ENCODE assay signal across 16 cellular contexts in genomic region chr6:130218136-130218535, GRCh38. TPM values are rescaled to one million over a fixed set of nuclear protein-coding genes. Genes with fewer than 3 reads are reported as not detected.
DNase-seq lines count a peak whose midpoint lies in the region; ATAC-seq lines count a peak whose summit lies in the region.
"Had no signal": no experiment of that assay in that cellular context is flagged by ENCODE, and none has a peak within 500 bp of the region (broad histone marks: within the 10 kb centered on the region; RNA-seq: fewer than 3 reads in every experiment).

No MANE protein-coding gene starts in this region.

- CTCF ChIA-PET in activated CD8-positive, alpha-beta memory T cell treated with anti-CD3 and anti-CD28 coated beads, Interleukin-2, amount 10 ng/mL, durations not matched to agents 7 days and 5 days (lab: Charles Lee), result interaction anchor here (1.3 kb wide), 1 partner anchor 64 kb away, joined by 5 read pairs; no protein-coding TSS in a partner anchor
- CTCF ChIA-PET in CD8-positive, alpha-beta memory T cell (lab: Charles Lee), result no interaction called here

- H3K4me1 Mint-ChIP-seq in activated CD8-positive, alpha-beta memory T cell treated with anti-CD3 and anti-CD28 coated beads, Interleukin-2, amount 10 ng/mL, durations not matched to agents 7 days and 5 days, result peaks cover 62% of the 10 kb centered on the region
- H3K4me1 Mint-ChIP-seq in CD8-positive, alpha-beta memory T cell, result peaks cover 48 to 94% (median 93%) of the 10 kb centered on the region in 3 donors
- H3K4me1 Mint-ChIP-seq in central memory CD8-positive, alpha-beta T cell, result peaks cover 39% of the 10 kb centered on the region
- peaks cover 9 to 68% (median 28%) of the 10 kb centered on the region in 4 donors for H3K4me1 Mint-ChIP-seq in naive thymus-derived CD8-positive, alpha-beta T cell

- peak overlapping the region; percentile 17 for H3K4me3 Mint-ChIP-seq in activated CD8-positive, alpha-beta memory T cell treated with anti-CD3 and anti-CD28 coated beads, Interleukin-2, amount 10 ng/mL, durations not matched to agents 7 days and 5 days
- H3K4me3 Mint-ChIP-seq in CD8-positive, alpha-beta memory T cell, result peak overlapping the region; percentile 73 to 89 (median 75)
- peak overlapping the region; percentile 82 for H3K4me3 Mint-ChIP-seq in central memory CD8-positive, alpha-beta T cell
- H3K4me3 Mint-ChIP-seq in naive thymus-derived CD8-positive, alpha-beta T cell, result peak overlapping the region in 3 of 10 donors; percentile 19 to 36 (median 28)
- H3K4me3 Mint-ChIP-seq: B cell had no signal

- H3K36me3 Mint-ChIP-seq in activated CD8-positive, alpha-beta memory T cell treated with anti-CD3 and anti-CD28 coated beads, Interleukin-2, amount 10 ng/mL, durations not matched to agents 7 days and 5 days, result peaks cover 54% of the 10 kb centered on the region
- peaks cover 14 to 44% (median 23%) of the 10 kb centered on the region in 3 donors for H3K36me3 Mint-ChIP-seq in CD8-positive, alpha-beta memory T cell
- H3K36me3 Mint-ChIP-seq in central memory CD8-positive, alpha-beta T cell (ENCODE audit: insufficient read depth), result peaks cover 30% of the 10 kb centered on the region
- H3K36me3 Mint-ChIP-seq in naive thymus-derived CD8-positive, alpha-beta T cell, result peaks cover 0 to 9% (median 3%) of the 10 kb centered on the region in 3 donors

- no peaks in the 10 kb centered on the region for H3K9me3 Mint-ChIP-seq in activated CD8-positive, alpha-beta memory T cell treated with anti-CD3 and anti-CD28 coated beads, Interleukin-2, amount 10 ng/mL, durations not matched to agents 7 days and 5 days (ENCODE audit: low read depth)
- H3K9me3 Mint-ChIP-seq in CD8-positive, alpha-beta memory T cell, result peaks cover 0 to 3% (median 0%) of the 10 kb centered on the region in 5 donors
- no peaks in the 10 kb centered on the region for H3K9me3 Mint-ChIP-seq in central memory CD8-positive, alpha-beta T cell
- H3K9me3 Mint-ChIP-seq in naive thymus-derived CD8-positive, alpha-beta T cell, result no peaks in the 10 kb centered on the region

- no peak overlapping the region for H3K27ac ChIP-seq in CD8-positive, alpha-beta memory T cell (ENCODE audit: low read depth, low read length)

- no peaks in the 10 kb centered on the region for H3K36me3 ChIP-seq in CD8-positive, alpha-beta memory T cell (ENCODE audit: insufficient read depth, low read length)

- H3K27ac Mint-ChIP-seq in activated CD8-positive, alpha-beta memory T cell treated with anti-CD3 and anti-CD28 coated beads, Interleukin-2, amount 10 ng/mL, durations not matched to agents 7 days and 5 days, result peak overlapping the region; percentile 19
- H3K27ac Mint-ChIP-seq in CD8-positive, alpha-beta memory T cell, result peak overlapping the region; percentile 72 to 92 (median 85)
- peak overlapping the region; percentile 89 for H3K27ac Mint-ChIP-seq in central memory CD8-positive, alpha-beta T cell (ENCODE audit: low read depth)
- peak overlapping the region in 7 of 10 donors; percentile 12 to 82 (median 57) for H3K27ac Mint-ChIP-seq in naive thymus-derived CD8-positive, alpha-beta T cell
- H3K27ac Mint-ChIP-seq: B cell had no signal

- H3K27me3 Mint-ChIP-seq in activated CD8-positive, alpha-beta memory T cell treated with anti-CD3 and anti-CD28 coated beads, Interleukin-2, amount 10 ng/mL, durations not matched to agents 7 days and 5 days, result no peaks in the 10 kb centered on the region
- H3K27me3 Mint-ChIP-seq in CD8-positive, alpha-beta memory T cell, result no peaks in the 10 kb centered on the region
- H3K27me3 Mint-ChIP-seq in central memory CD8-positive, alpha-beta T cell, result no peaks in the 10 kb centered on the region
- H3K27me3 Mint-ChIP-seq in naive thymus-derived CD8-positive, alpha-beta T cell, result no peaks in the 10 kb centered on the region
- H3K27me3 Mint-ChIP-seq: B cell had no signal

- no peaks in the 10 kb centered on the region for H3K27me3 ChIP-seq in CD8-positive, alpha-beta memory T cell (ENCODE audit: insufficient read depth, low read length, poor library complexity, severe bottlenecking)

- POLR2A ChIA-PET in CD8-positive, alpha-beta memory T cell (lab: Charles Lee), result no interaction called here
- POLR2A ChIA-PET in naive thymus-derived CD8-positive, alpha-beta T cell (lab: Charles Lee), result no interaction called here

- ATAC-seq in activated CD8-positive, alpha-beta memory T cell treated with anti-CD3 and anti-CD28 coated beads, Interleukin-2, amount 10 ng/mL, durations not matched to agents 7 days and 5 days, result no peak
- no peak for ATAC-seq in central memory CD8-positive, alpha-beta T cell (replicated peaks; ENCODE audit: extremely low read depth, poor library complexity, severe bottlenecking)
- ATAC-seq in naive thymus-derived CD8-positive, alpha-beta T cell, result no peak
- ATAC-seq in GM18498 (IDR thresholded peaks at IDR 0.05; ENCODE audit: unreplicated experiment), result no peak
- ATAC-seq in stimulated activated naive CD8-positive, alpha-beta T cell treated with anti-CD3 and anti-CD28 coated beads, Interleukin-15, Interleukin-2, amounts not matched to agents 100 U/mL and 50 U/mL, for 24 hours, result no peak
- ATAC-seq: Right ventricle myocardium inferior had no signal

- peaks cover 37% of the 10 kb centered on the region for H3K4me1 ChIP-seq in CD8-positive, alpha-beta memory T cell (ENCODE audit: insufficient read depth, low read length)

- no peak for DNase-seq in activated CD8-positive, alpha-beta memory T cell treated with anti-CD3 and anti-CD28 coated beads, Interleukin-2, amount 10 ng/mL, durations not matched to agents 7 days and 5 days
- DNase-seq in activated CD8-positive, alpha-beta memory T cell treated with anti-CD3 and anti-CD28 coated beads, Interleukin-2, amount 50 U/mL, for 48 hours, result no peak
- peak in 1 of 5 donors; percentile 14 for DNase-seq in CD8-positive, alpha-beta memory T cell
- no peak for DNase-seq in central memory CD8-positive, alpha-beta T cell (ENCODE audit: low spot score in 2 of 2)
- DNase-seq in naive thymus-derived CD8-positive, alpha-beta T cell, result no peak
- no peak for DNase-seq in stimulated activated naive CD8-positive, alpha-beta T cell treated with anti-CD3 and anti-CD28 coated beads, Interleukin-15, Interleukin-2, amounts not matched to agents 100 U/mL and 50 U/mL, for 24 hours
- DNase-seq in nucleus accumbens (lab: John Stamatoyannopoulos, UW), result no peak
- DNase-seq: DMS79, KBM-7, NCI-H1105, NCI-H2081 treated with DMSO at 0.1 percent for 48 hours, NCI-H446 treated with DMSO at 0.1 percent for 48 hours had no signal

- H3K9me3 ChIP-seq in CD8-positive, alpha-beta memory T cell (ENCODE audit: low read length), result no peaks in the 10 kb centered on the region

- peak overlapping the region; percentile 14 for H3K4me3 ChIP-seq in CD8-positive, alpha-beta memory T cell (ENCODE audit: low read length)

RNA-seq across cellular contexts. Expression of gene SAMD3, which starts 4.6 kb away (rescaled TPM):
- total RNA-seq in activated CD8-positive, alpha-beta memory T cell treated with anti-CD3 and anti-CD28 coated beads, Interleukin-2, amount 10 ng/mL, durations not matched to agents 7 days and 5 days, result 10 to 100 TPM; 14.3 to 47.9 TPM
- total RNA-seq in CD8-positive, alpha-beta memory T cell, result 10 to 100 TPM; 12.5 to 14.5 TPM
- polyA plus RNA-seq in CD8-positive, alpha-beta memory T cell, result 220 TPM
- 10 to 100 TPM; 28.7 to 34.1 TPM for total RNA-seq in naive thymus-derived CD8-positive, alpha-beta T cell
- 10 to 100 TPM; 19.2 to 91.4 (median 71.1) TPM for polyA plus RNA-seq in naive thymus-derived CD8-positive, alpha-beta T cell
- total RNA-seq: H4 had no signal

Comparison
In these comparisons a context has a peak if more than half of its experiments do, and no peak if none do; other contexts are left out.
1. H3K27ac Mint-ChIP-seq: peak in every context shown above with its lines; median percentile 89 in central memory CD8-positive, alpha-beta T cell; 85 in CD8-positive, alpha-beta memory T cell; 57 in naive thymus-derived CD8-positive, alpha-beta T cell; 19 in activated CD8-positive, alpha-beta memory T cell treated with anti-CD3 and anti-CD28 coated beads, Interleukin-2, amount 10 ng/mL, durations not matched to agents 7 days and 5 days.